Comparison of ENCODE assay signal across 1 cellular context in the genomic region with DNA sequence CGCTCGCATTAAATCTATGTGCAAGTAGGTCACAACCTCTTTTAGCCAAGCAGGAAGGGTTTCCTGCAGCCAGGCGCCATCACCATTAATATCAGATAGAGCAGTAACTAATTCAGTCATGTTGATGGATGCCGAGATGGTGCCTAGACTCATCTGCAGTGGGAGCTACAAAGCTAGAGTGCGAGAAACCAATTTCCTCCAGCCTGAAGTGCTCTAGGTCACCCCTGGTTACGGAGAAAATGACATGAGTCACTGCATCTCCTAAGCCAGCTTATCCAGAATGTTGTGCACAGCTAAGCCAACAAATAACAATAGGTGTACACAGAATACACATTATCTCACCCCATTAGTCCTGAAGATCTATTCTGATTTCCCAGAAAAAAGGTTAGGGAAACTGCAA.
A peak's percentile ranks its signal among the peaks of the same experiment; 100 is the strongest.
TF ChIP-seq lines count a peak whose summit lies in the region.

No MANE protein-coding gene starts in this region.

TF ChIP-seq in K562, 482 proteins besides CTCF, POLR2A, EP300 and RAD21 (continued from another document):
- TF ChIP-seq, protein P1, sequence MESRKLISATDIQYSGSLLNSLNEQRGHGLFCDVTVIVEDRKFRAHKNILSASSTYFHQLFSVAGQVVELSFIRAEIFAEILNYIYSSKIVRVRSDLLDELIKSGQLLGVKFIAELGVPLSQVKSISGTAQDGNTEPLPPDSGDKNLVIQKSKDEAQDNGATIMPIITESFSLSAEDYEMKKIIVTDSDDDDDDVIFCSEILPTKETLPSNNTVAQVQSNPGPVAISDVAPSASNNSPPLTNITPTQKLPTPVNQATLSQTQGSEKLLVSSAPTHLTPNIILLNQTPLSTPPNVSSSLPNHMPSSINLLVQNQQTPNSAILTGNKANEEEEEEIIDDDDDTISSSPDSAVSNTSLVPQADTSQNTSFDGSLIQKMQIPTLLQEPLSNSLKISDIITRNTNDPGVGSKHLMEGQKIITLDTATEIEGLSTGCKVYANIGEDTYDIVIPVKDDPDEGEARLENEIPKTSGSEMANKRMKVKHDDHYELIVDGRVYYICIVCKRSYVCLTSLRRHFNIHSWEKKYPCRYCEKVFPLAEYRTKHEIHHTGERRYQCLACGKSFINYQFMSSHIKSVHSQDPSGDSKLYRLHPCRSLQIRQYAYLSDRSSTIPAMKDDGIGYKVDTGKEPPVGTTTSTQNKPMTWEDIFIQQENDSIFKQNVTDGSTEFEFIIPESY (CRISPR knock-in tag; IDR thresholded peaks at IDR 0.05): 0 out of 2 replicates have a peak, but pooled peaks have one; percentile 12
- TF ChIP-seq SMARCE1 (IDR thresholded peaks at IDR 0.05) (0 out of 2 replicates have a peak, but pooled peaks have one; percentile 24), JUND (IDR thresholded peaks at IDR 0.05; ENCODE audit: borderline replicate concordance, low read depth, low read length) (0 out of 2 replicates have a peak, but pooled peaks have one; percentile 34), JUND (tag; IDR thresholded peaks at IDR 0.05; ENCODE audit: borderline replicate concordance, low read depth, low read length) (peak; percentile 60; the same call in 1 of the 3 replicates), C11orf30 (IDR thresholded peaks at IDR 0.05; ENCODE audit: low read depth) (0 out of 2 replicates have a peak, but pooled peaks have one; percentile 33), SOX6 (IDR thresholded peaks at IDR 0.05) (peak; percentile 72; the same call in 1 of the 2 replicates), ZNF239 (CRISPR knock-in tag; IDR thresholded peaks at IDR 0.05) (no peak), ZC3H8 (IDR thresholded peaks at IDR 0.05) (no peak), GABPB1 (CRISPR knock-in tag; IDR thresholded peaks at IDR 0.05) (0 out of 2 replicates have a peak, but pooled peaks have one; percentile 10), FOSL1 (tag; conservative IDR thresholded peaks at IDR 0.05) (peak; percentile 78), NFE2 (IDR thresholded peaks at IDR 0.05; ENCODE audit: low read depth) (peak; percentile 57), BMI1 (IDR thresholded peaks at IDR 0.05; ENCODE audit: low read length) (0 out of 2 replicates have a peak, but pooled peaks have one; percentile 24), CBX1 (IDR thresholded peaks at IDR 0.05; ENCODE audit: low read depth) (no peak), DPF2 (IDR thresholded peaks at IDR 0.05) (peak; percentile 42), SMARCA4 (IDR thresholded peaks at IDR 0.05) (peak; percentile 54), RFX1 (IDR thresholded peaks at IDR 0.05) (peak; percentile 85), CTBP1 (IDR thresholded peaks at IDR 0.05; ENCODE audit: borderline replicate concordance) (no peak), ARID1B (IDR thresholded peaks at IDR 0.05) (peak; percentile 37; the same call in 1 of the 2 replicates), U2AF1 (optimal IDR thresholded peaks at IDR 0.05; ENCODE audit: low read depth, low read length) (no peak)
- TF ChIP-seq, protein P2, sequence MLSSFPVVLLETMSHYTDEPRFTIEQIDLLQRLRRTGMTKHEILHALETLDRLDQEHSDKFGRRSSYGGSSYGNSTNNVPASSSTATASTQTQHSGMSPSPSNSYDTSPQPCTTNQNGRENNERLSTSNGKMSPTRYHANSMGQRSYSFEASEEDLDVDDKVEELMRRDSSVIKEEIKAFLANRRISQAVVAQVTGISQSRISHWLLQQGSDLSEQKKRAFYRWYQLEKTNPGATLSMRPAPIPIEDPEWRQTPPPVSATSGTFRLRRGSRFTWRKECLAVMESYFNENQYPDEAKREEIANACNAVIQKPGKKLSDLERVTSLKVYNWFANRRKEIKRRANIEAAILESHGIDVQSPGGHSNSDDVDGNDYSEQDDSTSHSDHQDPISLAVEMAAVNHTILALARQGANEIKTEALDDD (IDR thresholded peaks at IDR 0.05): peak; percentile 49; the same call in 1 of the 2 replicates
- TF ChIP-seq, protein P3, sequence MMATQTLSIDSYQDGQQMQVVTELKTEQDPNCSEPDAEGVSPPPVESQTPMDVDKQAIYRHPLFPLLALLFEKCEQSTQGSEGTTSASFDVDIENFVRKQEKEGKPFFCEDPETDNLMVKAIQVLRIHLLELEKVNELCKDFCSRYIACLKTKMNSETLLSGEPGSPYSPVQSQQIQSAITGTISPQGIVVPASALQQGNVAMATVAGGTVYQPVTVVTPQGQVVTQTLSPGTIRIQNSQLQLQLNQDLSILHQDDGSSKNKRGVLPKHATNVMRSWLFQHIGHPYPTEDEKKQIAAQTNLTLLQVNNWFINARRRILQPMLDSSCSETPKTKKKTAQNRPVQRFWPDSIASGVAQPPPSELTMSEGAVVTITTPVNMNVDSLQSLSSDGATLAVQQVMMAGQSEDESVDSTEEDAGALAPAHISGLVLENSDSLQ (IDR thresholded peaks at IDR 0.05): peak; percentile 34; the same call in 1 of the 2 replicates
- TF ChIP-seq, protein P4, sequence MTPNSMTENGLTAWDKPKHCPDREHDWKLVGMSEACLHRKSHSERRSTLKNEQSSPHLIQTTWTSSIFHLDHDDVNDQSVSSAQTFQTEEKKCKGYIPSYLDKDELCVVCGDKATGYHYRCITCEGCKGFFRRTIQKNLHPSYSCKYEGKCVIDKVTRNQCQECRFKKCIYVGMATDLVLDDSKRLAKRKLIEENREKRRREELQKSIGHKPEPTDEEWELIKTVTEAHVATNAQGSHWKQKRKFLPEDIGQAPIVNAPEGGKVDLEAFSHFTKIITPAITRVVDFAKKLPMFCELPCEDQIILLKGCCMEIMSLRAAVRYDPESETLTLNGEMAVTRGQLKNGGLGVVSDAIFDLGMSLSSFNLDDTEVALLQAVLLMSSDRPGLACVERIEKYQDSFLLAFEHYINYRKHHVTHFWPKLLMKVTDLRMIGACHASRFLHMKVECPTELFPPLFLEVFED (CRISPR knock-in tag; conservative IDR thresholded peaks at IDR 0.05): no peak
- TF ChIP-seq, protein P5, sequence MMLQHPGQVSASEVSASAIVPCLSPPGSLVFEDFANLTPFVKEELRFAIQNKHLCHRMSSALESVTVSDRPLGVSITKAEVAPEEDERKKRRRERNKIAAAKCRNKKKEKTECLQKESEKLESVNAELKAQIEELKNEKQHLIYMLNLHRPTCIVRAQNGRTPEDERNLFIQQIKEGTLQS (IDR thresholded peaks at IDR 0.05): peak; percentile 41
- TF ChIP-seq, protein P5 (CRISPR knock-in tag; conservative IDR thresholded peaks at IDR 0.05): no peak
